8 cellular contexts compared by ENCODE assay signal in genomic region chr19:35318679-35319448, GRCh38. TPM values are rescaled to one million over a fixed set of nuclear protein-coding genes. Genes with fewer than 3 reads are reported as not detected.
DNase-seq lines count a peak whose midpoint lies in the region; ATAC-seq and TF ChIP-seq lines count a peak whose summit lies in the region.

No MANE protein-coding gene starts in this region.

- H3K36me3 ChIP-seq in CD4-positive, CD25-positive, alpha-beta regulatory T cell (ENCODE audit: control insufficient read depth, insufficient read depth, low read length), result no peaks in the 10 kb centered on the region
- no peaks in the 10 kb centered on the region for H3K36me3 ChIP-seq in naive thymus-derived CD4-positive, alpha-beta T cell (ENCODE audit: control insufficient read depth in 2 of 3, insufficient read depth in 3 of 3, low read length in 3 of 3)
- H3K36me3 ChIP-seq in CD4-positive, alpha-beta memory T cell (ENCODE audit: insufficient read depth, low read length), result no peaks in the 10 kb centered on the region

- CTCF ChIA-PET in naive thymus-derived CD4-positive, alpha-beta T cell (lab: Charles Lee), result interaction anchor here (0.7 kb wide), 1 partner anchor 82 kb away, joined by 3 read pairs; no protein-coding TSS in a partner anchor
- CTCF ChIA-PET in CD4-positive, alpha-beta memory T cell (lab: Charles Lee; ENCODE audit: partially characterized antibody), result no interaction called here

- no peaks in the 10 kb centered on the region for H3K4me1 Mint-ChIP-seq in CD4-positive, CD25-positive, alpha-beta regulatory T cell
- peaks cover 0 to 16% (median 8%) of the 10 kb centered on the region in 7 donors for H3K4me1 Mint-ChIP-seq in naive thymus-derived CD4-positive, alpha-beta T cell
- peaks cover 0 to 12% (median 6%) of the 10 kb centered on the region in 4 donors for H3K4me1 Mint-ChIP-seq in CD4-positive, alpha-beta memory T cell

- H3K27ac ChIP-seq in CD4-positive, CD25-positive, alpha-beta regulatory T cell (ENCODE audit: insufficient read depth, low read length, poor library complexity, severe bottlenecking), result no peak overlapping the region
- peak overlapping the region; percentile 27 to 98 (median 88) for H3K27ac ChIP-seq in dorsolateral prefrontal cortex
- H3K27ac ChIP-seq in naive thymus-derived CD4-positive, alpha-beta T cell (ENCODE audit: low read depth, low read length), result no peak overlapping the region
- H3K27ac ChIP-seq in CD4-positive, alpha-beta memory T cell (ENCODE audit: low read depth, low read length), result no peak overlapping the region

- H3K9me3 Mint-ChIP-seq in CD4-positive, CD25-positive, alpha-beta regulatory T cell, result peaks cover 0 to 4% (median 0%) of the 10 kb centered on the region in 7 donors
- H3K9me3 Mint-ChIP-seq in naive thymus-derived CD4-positive, alpha-beta T cell, result peaks cover 0 to 7% (median 3%) of the 10 kb centered on the region in 11 donors
- peaks cover 0 to 9% (median 0%) of the 10 kb centered on the region in 8 donors for H3K9me3 Mint-ChIP-seq in CD4-positive, alpha-beta memory T cell

- POLR2A ChIA-PET in naive thymus-derived CD4-positive, alpha-beta T cell (lab: Charles Lee), result no interaction called here
- POLR2A ChIA-PET in CD4-positive, alpha-beta memory T cell (lab: Charles Lee; ENCODE audit: partially characterized antibody), result no interaction called here

- no peak for DNase-seq in CD4-positive, CD25-positive, alpha-beta regulatory T cell
- DNase-seq in NB4 (ENCODE audit: low read depth) (peak; percentile 55), dorsolateral prefrontal cortex (peak in 9 of 10 donors; percentile 62 to 90 (median 83))
- peak in 1 of 9 donors; percentile 26 for DNase-seq in naive thymus-derived CD4-positive, alpha-beta T cell
- no peak for DNase-seq in CD4-positive, alpha-beta memory T cell

- H3K36me3 Mint-ChIP-seq in CD4-positive, CD25-positive, alpha-beta regulatory T cell, result no peaks in the 10 kb centered on the region
- H3K36me3 Mint-ChIP-seq in naive thymus-derived CD4-positive, alpha-beta T cell, result no peaks in the 10 kb centered on the region
- H3K36me3 Mint-ChIP-seq in CD4-positive, alpha-beta memory T cell, result no peaks in the 10 kb centered on the region

- peak; percentile 56 to 59 for ATAC-seq in CD4-positive, CD25-positive, alpha-beta regulatory T cell (ENCODE audit: low read depth in 2 of 2)
- peak; percentile 87 for ATAC-seq in naive thymus-derived CD4-positive, alpha-beta T cell
- no peak for ATAC-seq in HG03378 (IDR thresholded peaks at IDR 0.05; ENCODE audit: unreplicated experiment)
- no peak for ATAC-seq in HG03439 (IDR thresholded peaks at IDR 0.05; ENCODE audit: unreplicated experiment)
- ATAC-seq in GM21515 (IDR thresholded peaks at IDR 0.05; ENCODE audit: unreplicated experiment), result no peak

- no peaks in the 10 kb centered on the region for H3K4me1 ChIP-seq in CD4-positive, CD25-positive, alpha-beta regulatory T cell (ENCODE audit: control insufficient read depth, insufficient read depth, low read length, poor library complexity, severe bottlenecking)
- no peaks in the 10 kb centered on the region for H3K4me1 ChIP-seq in naive thymus-derived CD4-positive, alpha-beta T cell (ENCODE audit: control insufficient read depth in 2 of 2, insufficient read depth in 2 of 2, low read length in 2 of 2)
- H3K4me1 ChIP-seq in CD4-positive, alpha-beta memory T cell (ENCODE audit: insufficient read depth, low read length), result peaks cover 6% of the 10 kb centered on the region

- intact Hi-C loops in dorsolateral prefrontal cortex (cut with DNase I), result no loop called here
- intact Hi-C loops in naive thymus-derived CD4-positive, alpha-beta T cell (cut with micrococcal nuclease), result no loop called here
- intact Hi-C loops in CD4-positive, alpha-beta memory T cell (cut with micrococcal nuclease), result no loop called here

- H3K4me3 Mint-ChIP-seq in CD4-positive, CD25-positive, alpha-beta regulatory T cell, result no peak overlapping the region
- no peak overlapping the region for H3K4me3 Mint-ChIP-seq in naive thymus-derived CD4-positive, alpha-beta T cell
- H3K4me3 Mint-ChIP-seq in CD4-positive, alpha-beta memory T cell, result no peak overlapping the region

- no peak for TF ChIP-seq POLR2A in NB4 (IDR thresholded peaks at IDR 0.05; ENCODE audit: extremely low read depth, insufficient read length)

- H3K9me3 ChIP-seq in CD4-positive, CD25-positive, alpha-beta regulatory T cell (ENCODE audit: control insufficient read depth in 2 of 2, low read length in 2 of 2), result peaks cover 2 to 3% of the 10 kb centered on the region in 2 experiments
- peaks cover 0 to 5% (median 0%) of the 10 kb centered on the region in 3 experiments for H3K9me3 ChIP-seq in naive thymus-derived CD4-positive, alpha-beta T cell (ENCODE audit: control insufficient read depth in 2 of 3, low read length in 3 of 3)
- no peaks in the 10 kb centered on the region for H3K9me3 ChIP-seq in CD4-positive, alpha-beta memory T cell (ENCODE audit: control insufficient read depth in 1 of 2, low read length in 2 of 2)

- TF ChIP-seq CTCF in NB4 (IDR thresholded peaks at IDR 0.05; ENCODE audit: low read depth, low read length) (no peak), dorsolateral prefrontal cortex (IDR thresholded peaks at IDR 0.05 in 54 of 56, conservative IDR thresholded peaks at IDR 0.05 in 2 of 56; ENCODE audit: low read depth in 1 of 56, partially characterized antibody in 56 of 56) (peak in 1 of 56 donors; percentile 5)

- peaks cover 4% of the 10 kb centered on the region for H3K27me3 ChIP-seq in CD4-positive, CD25-positive, alpha-beta regulatory T cell (ENCODE audit: control insufficient read depth, insufficient read depth, low read length)
- no peaks in the 10 kb centered on the region for H3K27me3 ChIP-seq in dorsolateral prefrontal cortex
- H3K27me3 ChIP-seq in naive thymus-derived CD4-positive, alpha-beta T cell (ENCODE audit: control insufficient read depth in 2 of 2, insufficient read depth in 2 of 2, low read length in 2 of 2), result no peaks in the 10 kb centered on the region
- no peaks in the 10 kb centered on the region for H3K27me3 ChIP-seq in CD4-positive, alpha-beta memory T cell (ENCODE audit: insufficient read depth, low read length)

- no peak overlapping the region for H3K27ac Mint-ChIP-seq in CD4-positive, CD25-positive, alpha-beta regulatory T cell
- peak overlapping the region in 3 of 9 donors; percentile 27 to 39 (median 31) for H3K27ac Mint-ChIP-seq in naive thymus-derived CD4-positive, alpha-beta T cell
- peak overlapping the region in 1 of 7 donors; percentile 32 for H3K27ac Mint-ChIP-seq in CD4-positive, alpha-beta memory T cell

- H3K27me3 Mint-ChIP-seq in CD4-positive, CD25-positive, alpha-beta regulatory T cell, result no peaks in the 10 kb centered on the region
- peaks cover 0 to 8% (median 0%) of the 10 kb centered on the region in 5 donors for H3K27me3 Mint-ChIP-seq in naive thymus-derived CD4-positive, alpha-beta T cell
- peaks cover 0 to 2% of the 10 kb centered on the region in 2 donors for H3K27me3 Mint-ChIP-seq in CD4-positive, alpha-beta memory T cell

- H3K4me3 ChIP-seq in CD4-positive, CD25-positive, alpha-beta regulatory T cell (ENCODE audit: low read depth, low read length), result no peak overlapping the region
- H3K4me3 ChIP-seq in NB4 (ENCODE audit: low read depth, low read length), result no peak overlapping the region
- H3K4me3 ChIP-seq in dorsolateral prefrontal cortex, result peak overlapping the region in 1 of 59 donors; percentile 17
- no peak overlapping the region for H3K4me3 ChIP-seq in naive thymus-derived CD4-positive, alpha-beta T cell (ENCODE audit: low read length)
- H3K4me3 ChIP-seq in CD4-positive, alpha-beta memory T cell (ENCODE audit: low read length in 2 of 2), result no peak overlapping the region

RNA-seq across cellular contexts. Expression of gene CD22, which starts 10.1 kb away (rescaled TPM):
- total RNA-seq in CD4-positive, CD25-positive, alpha-beta regulatory T cell, result 3.3 TPM
- 1 to 10 TPM in 1 of 4 donors, under 1 TPM in 2, not detected in 1; 0.15 to 1.9 (median 0.39) TPM for polyA plus RNA-seq in CD4-positive, CD25-positive, alpha-beta regulatory T cell
- 100 to 1,000 TPM in 47 of 120 experiments, 10 to 100 TPM in 73; 17.2 to 416 (median 84.9) TPM for total RNA-seq in dorsolateral prefrontal cortex
- total RNA-seq in naive thymus-derived CD4-positive, alpha-beta T cell, result 10 to 100 TPM in 1 of 5 experiments, 1 to 10 TPM in 4; 1.5 to 23.9 (median 1.9) TPM
- polyA plus RNA-seq in naive thymus-derived CD4-positive, alpha-beta T cell, result 1 to 10 TPM in 1 of 2 donors, under 1 TPM in 1; 0.70 to 1.1 TPM
- total RNA-seq in CD4-positive, alpha-beta memory T cell, result under 1 TPM; 0.30 to 0.32 TPM
- 1 to 10 TPM in 1 of 2 donors, under 1 TPM in 1; 0.32 to 1.8 TPM for polyA plus RNA-seq in CD4-positive, alpha-beta memory T cell

RNA-seq across cellular contexts. Expression of gene MAG, which starts 26.9 kb away (rescaled TPM):
- total RNA-seq in CD4-positive, CD25-positive, alpha-beta regulatory T cell, result not detected
- under 1 TPM in 2 of 4 donors, not detected in 2; 0.16 to 0.28 TPM for polyA plus RNA-seq in CD4-positive, CD25-positive, alpha-beta regulatory T cell
- total RNA-seq in dorsolateral prefrontal cortex, result 1,000 to 10,000 TPM in 1 of 120 experiments, 100 to 1,000 TPM in 101, 10 to 100 TPM in 18; 27.9 to 1,472 (median 249) TPM
- total RNA-seq in naive thymus-derived CD4-positive, alpha-beta T cell, result under 1 TPM in 1 of 5 experiments, not detected in 4; 0.29 TPM
- under 1 TPM in 1 of 2 donors, not detected in 1; 0.31 TPM for polyA plus RNA-seq in naive thymus-derived CD4-positive, alpha-beta T cell
- not detected for total RNA-seq in CD4-positive, alpha-beta memory T cell
- polyA plus RNA-seq in CD4-positive, alpha-beta memory T cell, result not detected

RNA-seq across cellular contexts. Expression of gene FFAR1, which starts 28.8 kb away (rescaled TPM):
- total RNA-seq in CD4-positive, CD25-positive, alpha-beta regulatory T cell, result not detected
- not detected for polyA plus RNA-seq in CD4-positive, CD25-positive, alpha-beta regulatory T cell
- total RNA-seq in dorsolateral prefrontal cortex, result 1 to 10 TPM in 46 of 120 experiments, under 1 TPM in 60, not detected in 14; 0.19 to 4.1 (median 0.92) TPM
- total RNA-seq in naive thymus-derived CD4-positive, alpha-beta T cell, result 1 to 10 TPM in 1 of 5 experiments, under 1 TPM in 2, not detected in 2; 0.10 to 1.3 (median 0.24) TPM
- polyA plus RNA-seq in naive thymus-derived CD4-positive, alpha-beta T cell, result not detected
- total RNA-seq in CD4-positive, alpha-beta memory T cell, result not detected
- not detected for polyA plus RNA-seq in CD4-positive, alpha-beta memory T cell

RNA-seq across cellular contexts. Expression of gene HAMP, which starts 36.5 kb away (rescaled TPM):
- 0.32 TPM for total RNA-seq in CD4-positive, CD25-positive, alpha-beta regulatory T cell
- not detected for polyA plus RNA-seq in CD4-positive, CD25-positive, alpha-beta regulatory T cell
- 10 to 100 TPM in 42 of 120 experiments, 1 to 10 TPM in 68, under 1 TPM in 3, not detected in 7; 0.82 to 44.5 (median 6.7) TPM for total RNA-seq in dorsolateral prefrontal cortex
- 1 to 10 TPM in 2 of 5 experiments, under 1 TPM in 3; 0.44 to 2.5 (median 0.66) TPM for total RNA-seq in naive thymus-derived CD4-positive, alpha-beta T cell
- polyA plus RNA-seq in naive thymus-derived CD4-positive, alpha-beta T cell, result not detected
- 1 to 10 TPM; 1.2 to 2.7 TPM for total RNA-seq in CD4-positive, alpha-beta memory T cell
- polyA plus RNA-seq in CD4-positive, alpha-beta memory T cell, result not detected

RNA-seq across cellular contexts. Expression of gene FFAR3, which starts 39.4 kb away (rescaled TPM):
- total RNA-seq in CD4-positive, CD25-positive, alpha-beta regulatory T cell, result 1.7 TPM
- under 1 TPM in 1 of 4 donors, not detected in 3; 0.39 TPM for polyA plus RNA-seq in CD4-positive, CD25-positive, alpha-beta regulatory T cell
- 1 to 10 TPM in 3 of 120 experiments, under 1 TPM in 45, not detected in 72; 0.20 to 1.5 (median 0.42) TPM for total RNA-seq in dorsolateral prefrontal cortex
- under 1 TPM in 3 of 5 experiments, not detected in 2; 0.31 to 0.91 (median 0.72) TPM for total RNA-seq in naive thymus-derived CD4-positive, alpha-beta T cell
- not detected for polyA plus RNA-seq in naive thymus-derived CD4-positive, alpha-beta T cell
- total RNA-seq in CD4-positive, alpha-beta memory T cell, result not detected
- not detected for polyA plus RNA-seq in CD4-positive, alpha-beta memory T cell

Comparison
In these comparisons a context has a peak if more than half of its experiments do, and no peak if none do; other contexts are left out.
1. ATAC-seq: peak in CD4-positive, CD25-positive, alpha-beta regulatory T cell (2 of 2) and naive thymus-derived CD4-positive, alpha-beta T cell (single experiment); none in HG03378 (single experiment), HG03439 (single experiment) and GM21515 (single experiment).
2. DNase-seq: peak in NB4 (single experiment) and dorsolateral prefrontal cortex (9 of 10); none in CD4-positive, CD25-positive, alpha-beta regulatory T cell (0 of 3) and CD4-positive, alpha-beta memory T cell (0 of 5).
3. H3K27ac ChIP-seq: peak in dorsolateral prefrontal cortex (59 of 59); none in CD4-positive, CD25-positive, alpha-beta regulatory T cell (single experiment), naive thymus-derived CD4-positive, alpha-beta T cell (single experiment) and CD4-positive, alpha-beta memory T cell (single experiment).
4. RNA of gene MAG, which starts 26.9 kb away (total RNA-seq): 27.9 to 1,472 TPM in dorsolateral prefrontal cortex; 0.29 TPM in naive thymus-derived CD4-positive, alpha-beta T cell, not detected in CD4-positive, CD25-positive, alpha-beta regulatory T cell (single experiment) and not detected in CD4-positive, alpha-beta memory T cell; every median in the first group is over 10 times any median in the second.